14 cellular contexts compared by ENCODE assay signal in the genomic region with DNA sequence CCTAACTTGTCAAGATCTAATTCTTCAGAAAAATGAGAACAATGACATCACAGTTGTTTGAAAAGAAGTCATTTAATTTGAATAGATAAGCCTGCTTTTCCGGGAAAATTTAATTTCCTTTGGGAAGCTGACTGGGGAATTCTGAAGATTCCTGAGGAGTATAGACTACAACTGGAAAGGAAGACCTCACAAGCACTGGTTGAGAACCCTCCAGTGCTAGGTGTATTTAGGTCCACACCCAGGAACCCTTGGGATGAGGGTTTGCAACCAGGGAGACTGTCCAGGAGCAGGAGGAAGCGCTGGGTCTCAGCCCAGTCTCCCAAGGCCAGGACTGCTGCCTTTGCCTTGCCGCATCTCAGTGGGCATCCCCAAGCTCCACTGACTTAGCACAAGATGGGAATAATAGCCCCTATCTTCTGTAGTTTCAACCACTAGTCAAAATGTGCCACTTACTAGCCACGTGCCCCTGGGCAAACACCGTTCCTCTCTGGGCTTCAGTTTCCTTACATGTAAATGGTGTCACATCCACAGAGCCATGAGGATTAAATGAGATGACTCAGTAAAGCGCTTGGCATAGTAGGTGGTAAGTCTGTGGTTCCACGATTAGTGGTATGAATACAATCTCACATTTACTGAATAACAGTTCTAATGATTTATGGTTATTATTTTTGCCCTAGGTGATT. TPM values are rescaled to one million over a fixed set of nuclear protein-coding genes. Genes with fewer than 3 reads are reported as not detected.
"Had no signal": no experiment of that assay in that cellular context is flagged by ENCODE, and none has a peak within 500 bp of the region (broad histone marks: within the 10 kb centered on the region; RNA-seq: fewer than 3 reads in every experiment).

No MANE protein-coding gene starts in this region.

- DNase-seq: activated CD4-positive, alpha-beta T cell treated with anti-CD3 and anti-CD28 coated beads for 48 hours; activated T-cell treated with anti-CD3 and anti-CD28 coated beads for 4 hours; amniotic stem cell; stimulated activated naive CD8-positive, alpha-beta T cell treated with anti-CD3 and anti-CD28 coated beads, Interleukin-15, Interleukin-2, amounts not matched to agents 100 U/mL and 50 U/mL, for 24 hours; T-cell; T1000 had no signal

- H3K4me1 ChIP-seq: prostate gland, right lobe of liver had no signal

- H3K36me3 ChIP-seq: prostate gland, right lobe of liver, suprapubic skin, upper lobe of left lung had no signal

- ATAC-seq: activated naive CD4-positive, alpha-beta T cell treated with anti-CD3 and anti-CD28 coated beads, Interleukin-2, amount 50 U/mL, for 72 hours; stimulated activated naive CD8-positive, alpha-beta T cell treated with anti-CD3 and anti-CD28 coated beads, Interleukin-15, Interleukin-2, amounts not matched to agents 100 U/mL and 50 U/mL, for 24 hours; T-cell had no signal

- H3K4me3 ChIP-seq: prostate gland, right lobe of liver, suprapubic skin, upper lobe of left lung had no signal

- H3K9me3 ChIP-seq: prostate gland, right lobe of liver, suprapubic skin, upper lobe of left lung had no signal

- H3K27me3 ChIP-seq: right lobe of liver, suprapubic skin, upper lobe of left lung had no signal

- H3K27ac ChIP-seq: prostate gland, suprapubic skin had no signal

RNA-seq across cellular contexts. Expression of a gene that starts 43.5 kb away (rescaled TPM):
- total RNA-seq: activated naive CD4-positive, alpha-beta T cell treated with anti-CD3 and anti-CD28 coated beads, Interleukin-2, amount 50 U/mL, for 72 hours; activated T-helper 2 cell treated with anti-CD3 and anti-CD28 coated beads, Interferon-gamma antibody, Interleukin-2, Interleukin-4, amounts not matched to agents 10 μg/mL and 5 μg/mL and 100 μg/mL, durations not matched to agents 14 hours and 24 hours and 36 hours had no signal

RNA-seq across cellular contexts. Expression of a gene that starts 57.9 kb away (rescaled TPM):
- total RNA-seq: activated naive CD4-positive, alpha-beta T cell treated with anti-CD3 and anti-CD28 coated beads, Interleukin-2, amount 50 U/mL, for 72 hours; activated T-helper 2 cell treated with anti-CD3 and anti-CD28 coated beads, Interferon-gamma antibody, Interleukin-2, Interleukin-4, amounts not matched to agents 10 μg/mL and 5 μg/mL and 100 μg/mL, durations not matched to agents 14 hours and 24 hours and 36 hours; left lobe of liver; omental fat pad; prostate gland; right lobe of liver; suprapubic skin; T-cell had no signal
